2 cellular contexts compared by ENCODE assay signal in the genomic region with DNA sequence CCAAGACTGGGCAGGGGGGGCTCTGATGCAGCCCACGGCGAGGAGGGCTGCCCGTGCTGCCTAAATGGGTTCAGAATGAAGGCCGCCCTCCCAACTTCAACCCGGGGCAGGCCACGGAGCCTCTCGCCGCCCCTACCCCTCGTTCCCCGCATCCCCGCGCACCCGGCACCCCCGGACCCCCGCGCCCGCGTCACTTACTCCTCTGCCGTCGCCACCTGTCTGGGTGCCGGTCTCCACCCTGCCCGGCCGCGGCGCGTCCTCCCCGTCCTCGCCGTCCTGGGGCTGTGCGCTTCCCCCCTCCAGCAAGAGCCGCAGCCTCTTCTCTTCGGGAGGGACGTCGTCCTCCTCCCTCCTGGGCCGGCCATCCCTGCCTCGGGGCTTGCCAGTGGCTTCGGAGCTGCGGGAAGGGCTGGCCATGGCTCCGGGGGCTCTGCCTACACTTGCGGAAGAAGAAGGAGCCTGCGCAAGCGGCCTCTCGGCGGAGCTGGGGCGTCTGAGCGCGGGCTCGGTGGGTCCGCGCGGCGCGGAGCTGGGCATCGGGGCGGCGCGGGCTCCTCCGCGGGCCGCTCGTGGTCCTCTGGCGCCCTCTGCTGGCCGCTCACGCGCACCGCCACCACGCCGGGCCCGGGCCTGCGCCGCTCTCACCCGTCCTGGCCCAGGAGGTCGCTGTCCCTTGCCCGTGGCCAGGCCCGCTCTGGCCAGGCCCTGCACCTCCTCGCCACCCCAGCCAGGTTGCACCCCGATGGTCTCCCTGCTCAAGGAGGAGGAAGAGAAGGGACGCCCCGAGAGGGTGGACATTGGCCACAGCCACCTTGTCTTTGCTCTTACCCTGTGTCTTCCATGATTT.
TF ChIP-seq lines count a peak whose summit lies in the region.

No MANE protein-coding gene starts in this region.

TF ChIP-seq in H1, 55 proteins besides CTCF, POLR2A, EP300 and RAD21:
- TF ChIP-seq TAF1 (IDR thresholded peaks at IDR 0.05; ENCODE audit: low read depth, low read length), result 0 out of 2 replicates have a peak, but pooled peaks have one; percentile 20
- TF ChIP-seq TBP (IDR thresholded peaks at IDR 0.05; ENCODE audit: low read depth, low read length), result peak; percentile 14; the same call in 1 of the 2 replicates
- 0 out of 2 replicates have a peak, but pooled peaks have one; percentile 5 for TF ChIP-seq NRF1 (IDR thresholded peaks at IDR 0.05; ENCODE audit: low read depth, low read length)
- TF ChIP-seq KDM4A (IDR thresholded peaks at IDR 0.05; ENCODE audit: low read depth, low read length, severe bottlenecking), result peak; percentile 52

TF ChIP-seq in HepG2, 621 proteins besides CTCF, POLR2A, EP300 and RAD21:
- TF ChIP-seq ZNF687 (CRISPR knock-in tag; IDR thresholded peaks at IDR 0.05), result 0 out of 2 replicates have a peak, but pooled peaks have one; percentile 14
- peak; percentile 16; the same call in 1 of the 2 replicates for TF ChIP-seq ZFX (CRISPR knock-in tag; IDR thresholded peaks at IDR 0.05; ENCODE audit: low read depth)
- peak; percentile 43 for TF ChIP-seq STAG1 (CRISPR knock-in tag; IDR thresholded peaks at IDR 0.05)
- peak; percentile 25; the same call in 1 of the 2 replicates for TF ChIP-seq ZNF777 (CRISPR knock-in tag; IDR thresholded peaks at IDR 0.05)
TF ChIP-seq in HepG2: peak in this region for 4; not testable (repeated sequence) for 617.
